ENCODE assay signal across 8 cellular contexts in genomic region chr7:129612112-129613015, GRCh38. TPM values are rescaled to one million over a fixed set of nuclear protein-coding genes. Genes with fewer than 3 reads are reported as not detected.
DNase-seq lines count a peak whose midpoint lies in the region; ATAC-seq and TF ChIP-seq lines count a peak whose summit lies in the region.

No MANE protein-coding gene starts in this region.

- TF ChIP-seq CTCF in Calu3 (IDR thresholded peaks at IDR 0.05; ENCODE audit: unreplicated experiment), result peak; percentile 62
- peak; percentile 48 for TF ChIP-seq CTCF in LNCaP clone FGC (IDR thresholded peaks at IDR 0.05; ENCODE audit: control insufficient read depth, extremely low read depth, insufficient read depth)
- TF ChIP-seq CTCF in kidney epithelial cell (IDR thresholded peaks at IDR 0.05; ENCODE audit: insufficient read depth, low read length, poor library complexity, severe bottlenecking), result peak; percentile 80
- TF ChIP-seq CTCF in spleen (IDR thresholded peaks at IDR 0.05 in 8 of 11, conservative IDR thresholded peaks at IDR 0.05 in 3 of 11), result peak in 10 of 11 experiments; percentile 22 to 68 (median 54)

- H3K9me3 Mint-ChIP-seq in Calu3 (ENCODE audit: low read depth, unreplicated experiment), result no peaks in the 10 kb centered on the region

- no peaks in the 10 kb centered on the region for H3K27me3 ChIP-seq in kidney epithelial cell (ENCODE audit: control insufficient read depth, insufficient read depth, low read length)
- H3K27me3 ChIP-seq in spleen (replicated peaks in 1 of 7), result no peaks in the 10 kb centered on the region

- intact Hi-C loops in Calu3 (cut with micrococcal nuclease; ENCODE audit: unreplicated experiment) (loop anchor here (1.0 kb wide), 1 partner anchor 23 kb away; no protein-coding TSS in a partner anchor), spleen (cut with DNase I; ENCODE audit: low total_unique reads) (no loop called here)

- peak; percentile 28 for DNase-seq in Calu3
- DNase-seq in LNCaP clone FGC (ENCODE audit: low read depth), result no peak
- peak; percentile 25 for DNase-seq in UCSD-AML1 (lab: John Stamatoyannopoulos, UW; ENCODE audit: unreplicated experiment)
- DNase-seq in central memory CD4-positive, alpha-beta T cell, result peak; percentile 25
- DNase-seq in kidney epithelial cell (ENCODE audit: low read depth), result no peak
- peak; percentile 90 for DNase-seq in spleen
- DNase-seq in NCI-H524 treated with DMSO at 0.1 percent for 48 hours (lab: John Stamatoyannopoulos, UW), result no peak

- H3K27ac Mint-ChIP-seq in Calu3 (ENCODE audit: unreplicated experiment), result peak overlapping the region; percentile 18

- H3K27ac ChIP-seq in spleen, result peak overlapping the region; percentile 94 to 99 (median 96)

- no peak for TF ChIP-seq POLR2A in spleen (IDR thresholded peaks at IDR 0.05)

- peaks cover 34 to 87% (median 67%) of the 10 kb centered on the region in 6 donors for H3K4me1 ChIP-seq in spleen

- CTCF ChIA-PET in Calu3 (lab: Charles Lee), result interaction anchor here (0.5 to 1.4 kb wide), 8 partner anchors 9 to 245 kb away, joined by 3 to 6 read pairs (median 3); no protein-coding TSS in a partner anchor

- no peaks in the 10 kb centered on the region for H3K9me3 ChIP-seq in spleen

- H3K4me3 Mint-ChIP-seq in Calu3 (ENCODE audit: low read depth, unreplicated experiment), result peak overlapping the region; percentile 95

- H3K4me1 Mint-ChIP-seq in Calu3 (ENCODE audit: low read depth, unreplicated experiment), result peaks cover 29% of the 10 kb centered on the region

- peaks cover 40% of the 10 kb centered on the region for H3K36me3 Mint-ChIP-seq in Calu3 (ENCODE audit: insufficient read depth, unreplicated experiment)

- no TSS peak for BruUV-seq in Calu3 (replicated peaks; lab: Mats Ljungman, UMichigan)

- H3K4me3 ChIP-seq in LNCaP clone FGC (ENCODE audit: low read depth, low read length) (peak overlapping the region; percentile 83), kidney epithelial cell (ENCODE audit: low read depth, low read length) (peak overlapping the region; percentile 92), spleen (peak overlapping the region; percentile 59 to 75 (median 70))

- peak; percentile 10 for ATAC-seq in GM21529 (IDR thresholded peaks at IDR 0.05; ENCODE audit: unreplicated experiment)

- H3K36me3 ChIP-seq in kidney epithelial cell (ENCODE audit: control insufficient read depth, insufficient read depth, low read length) (no peaks in the 10 kb centered on the region), spleen (peaks cover 0 to 17% (median 0%) of the 10 kb centered on the region in 6 donors)

- H3K27me3 Mint-ChIP-seq in Calu3 (ENCODE audit: unreplicated experiment), result no peaks in the 10 kb centered on the region

- 0 to 1% (median 0%) methylated on average over 18 to 64 of the region's 64 CpGs for WGBS in spleen, 5 donors

RNA-seq across cellular contexts. Expression of gene NRF1, which starts 0.8 kb away (rescaled TPM):
- total RNA-seq in Calu3 (2022) (17.6 and 22.1 TPM in 2 replicates), kidney epithelial cell (7.1 and 9.3 TPM in 2 replicates), spleen (10 to 100 TPM; 14.7 to 27.9 (median 25.4) TPM)
- 10 to 100 TPM in 1 of 3 donors, 1 to 10 TPM in 2; 6.7 to 11.6 (median 8.8) TPM for polyA plus RNA-seq in spleen

Comparison
In these comparisons a context has a peak if more than half of its experiments do, and no peak if none do; other contexts are left out.
1. DNase-seq: peak in Calu3 (single experiment), UCSD-AML1 (single experiment), central memory CD4-positive, alpha-beta T cell (single experiment) and spleen (single experiment); none in LNCaP clone FGC (single experiment), kidney epithelial cell (single experiment) and NCI-H524 treated with DMSO at 0.1 percent for 48 hours (single experiment).
2. Peak in every context shown above with its lines, with median percentiles within 50 percentile points of each other: CTCF ChIP-seq and H3K4me3 ChIP-seq.